In genomic region chr4:70392057-70392776, GRCh38 we compare ENCODE assay signal across 15 cellular contexts.
DNase-seq lines count a peak whose midpoint lies in the region; ATAC-seq and TF ChIP-seq lines count a peak whose summit lies in the region.
"Had no signal": no experiment of that assay in that cellular context is flagged by ENCODE, and none has a peak within 500 bp of the region (broad histone marks: within the 10 kb centered on the region; RNA-seq: fewer than 3 reads in every experiment).

No MANE protein-coding gene starts in this region.

- peak overlapping the region; percentile 57 for H3K4me2 ChIP-seq in MM.1S (ENCODE audit: low read depth, low read length)

- H3K79me2 ChIP-seq in MM.1S (ENCODE audit: low read length) = no peaks in the 10 kb centered on the region

- in situ Hi-C loops in KBM-7 (cut with MboI; ENCODE audit: low pct_unique_long_range_greater_than_20kb, low sequenced_read_pairs) = no loop called here
- in situ Hi-C loops in brain microvascular endothelial cell (cut with HindIII; ENCODE audit: low pct_ligation_motif_present, low sequenced_read_pairs) = no loop called here

- H3K9ac ChIP-seq in MM.1S (ENCODE audit: low read length) = peak overlapping the region; percentile 27; the same call in 1 of the 2 replicates

- DNase-seq in MM.1S (peak; percentile 63), KBM-7 (no peak), brain microvascular endothelial cell (no peak), hepatic stellate cell (ENCODE audit: low spot score) (no peak), iPS-NIHi11 (ENCODE audit: low spot score) (no peak)
- DNase-seq: activated CD4-positive, alpha-beta T cell treated with anti-CD3 and anti-CD28 coated beads for 1 hour; GDM1; glutamatergic neuron; left ventricle myocardium inferior; natural killer cell; NCI-H2081 treated with DMSO at 0.1 percent for 48 hours had no signal

- H3K9me2 ChIP-seq in MM.1S (replicated peaks; ENCODE audit: insufficient read depth, low read length) = no peaks in the 10 kb centered on the region

- H2AFZ ChIP-seq in MM.1S (ENCODE audit: low read length) = no peak overlapping the region

- H3K4me1 ChIP-seq in MM.1S (ENCODE audit: low read length) = peaks cover 15% of the 10 kb centered on the region
- H3K4me1 ChIP-seq: left ventricle myocardium inferior had no signal

- TF ChIP-seq CTCF in MM.1S (IDR thresholded peaks at IDR 0.05; ENCODE audit: low read length) (no peak), brain microvascular endothelial cell (IDR thresholded peaks at IDR 0.05; ENCODE audit: low read depth, low read length, missing control alignments) (no peak)

- H3F3A ChIP-seq in MM.1S (ENCODE audit: insufficient read depth, low read length) = peaks cover 12% of the 10 kb centered on the region

- H4K20me1 ChIP-seq in MM.1S (ENCODE audit: insufficient read depth, low read length) = no peaks in the 10 kb centered on the region

- H3K4me3 ChIP-seq in MM.1S (ENCODE audit: low read length) (peak overlapping the region; percentile 26), brain microvascular endothelial cell (ENCODE audit: low read depth, low read length) (no peak overlapping the region)
- H3K4me3 ChIP-seq: left ventricle myocardium inferior had no signal

- H3K36me3 ChIP-seq in MM.1S (replicated peaks; ENCODE audit: insufficient read depth, low read length) (no peaks in the 10 kb centered on the region), brain microvascular endothelial cell (replicated peaks) (no peaks in the 10 kb centered on the region)
- H3K36me3 ChIP-seq: left ventricle myocardium inferior had no signal

- no peaks in the 10 kb centered on the region for H3K27me3 ChIP-seq in MM.1S (replicated peaks; ENCODE audit: insufficient read depth, low read length)
- no peaks in the 10 kb centered on the region for H3K27me3 ChIP-seq in brain microvascular endothelial cell (replicated peaks)

- no peaks in the 10 kb centered on the region for H3K9me3 ChIP-seq in MM.1S (replicated peaks; ENCODE audit: insufficient read depth, low read length)
- H3K9me3 ChIP-seq: left ventricle myocardium inferior had no signal

- ATAC-seq in GM18907 (IDR thresholded peaks at IDR 0.05; ENCODE audit: unreplicated experiment) = peak; percentile 67
- ATAC-seq in GM21529 (IDR thresholded peaks at IDR 0.05; ENCODE audit: unreplicated experiment) = peak; percentile 53
- peak; percentile 54 for ATAC-seq in HG03045 (IDR thresholded peaks at IDR 0.05; ENCODE audit: unreplicated experiment)
- ATAC-seq: natural killer cell had no signal

- H3K27ac ChIP-seq in MM.1S (ENCODE audit: low read length) (peak overlapping the region; percentile 69; the same call in 1 of the 2 replicates), brain microvascular endothelial cell (no peak overlapping the region)
- H3K27ac ChIP-seq: C4-2B, left ventricle myocardium inferior had no signal
